In the genomic region with DNA sequence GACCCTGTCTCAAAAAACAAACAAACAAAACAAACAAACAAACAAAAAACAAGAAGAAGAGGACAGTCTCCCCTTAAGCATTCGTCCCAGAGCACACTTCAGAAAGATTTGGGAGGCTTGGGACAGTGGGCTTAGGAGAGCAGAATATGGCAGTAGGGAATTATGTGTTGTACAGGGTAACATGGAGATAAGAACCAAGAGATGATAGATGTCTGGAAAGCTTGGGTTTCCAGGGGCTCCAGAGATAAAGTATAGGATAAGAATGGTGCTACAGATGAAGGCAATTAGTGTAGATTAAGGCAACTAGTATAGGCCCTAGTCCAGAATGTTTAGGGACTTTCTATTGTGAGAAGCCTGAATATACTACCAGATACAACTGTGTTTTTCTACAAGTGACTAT, we compare ENCODE assay signal across 35 cellular contexts.
"Had no signal": no experiment of that assay in that cellular context is flagged by ENCODE, and none has a peak within 500 bp of the region (broad histone marks: within the 10 kb centered on the region; RNA-seq: fewer than 3 reads in every experiment).

No MANE protein-coding gene starts in this region.

- H3K36me3 ChIP-seq: MG63 had no signal

- H3K27me3 ChIP-seq: MG63 had no signal

- DNase-seq: Karpas-422, Kasumi-1, MG63, MM.1S, MV-4-11, NCI-H1048, NCI-H1092, NCI-H1092 treated with DMSO at 0.1 percent for 48 hours, NCI-H1105, NCI-H1105 treated with DMSO at 0.1 percent for 48 hours, NCI-H1417, NCI-H1417 treated with DMSO at 0.1 percent for 48 hours, NCI-H1436, NCI-H1436 treated with DMSO at 0.1 percent for 48 hours, NCI-H146, NCI-H1694, NCI-H1694 treated with DMSO at 0.1 percent for 48 hours, NCI-H187, NCI-H187 treated with DMSO at 0.1 percent for 48 hours, NCI-H1930, NCI-H2029, NCI-H2029 treated with DMSO at 0.1 percent for 48 hours, NCI-H2081, NCI-H2081 treated with DMSO at 0.1 percent for 48 hours, NCI-H2107, NCI-H2171, NCI-H2171 treated with DMSO at 0.1 percent for 48 hours, NCI-H2227 treated with DMSO at 0.1 percent for 48 hours, NCI-H226, NCI-H345, NCI-H446, NCI-H446 treated with DMSO at 0.1 percent for 48 hours, NCI-H510A, NCI-H510A treated with DMSO at 0.1 percent for 48 hours had no signal

- H3K27ac ChIP-seq: KMS-11 had no signal

- H3K4me2 ChIP-seq: KMS-11 had no signal

- H3K9me3 ChIP-seq: MG63 had no signal

- H3K9ac ChIP-seq: KMS-11 had no signal

- H3K4me3 ChIP-seq: MG63 had no signal
